ENCODE assay signal across 25 cellular contexts in genomic region chr10:6811153-6811552, GRCh38.
DNase-seq lines count a peak whose midpoint lies in the region; ATAC-seq, FAIRE-seq and TF ChIP-seq lines count a peak whose summit lies in the region.
"Had no signal": no experiment of that assay in that cellular context is flagged by ENCODE, and none has a peak within 500 bp of the region (broad histone marks: within the 10 kb centered on the region; RNA-seq: fewer than 3 reads in every experiment).

No MANE protein-coding gene starts in this region.

- ATAC-seq in foreskin keratinocyte (peak; percentile 75), left lobe of liver (no peak)
- ATAC-seq: K562 had no signal

- CTCF ChIA-PET in H1 (lab: Charles Lee; ENCODE audit: partially characterized antibody): no interaction called here

- no peak overlapping the region for H3K4me2 ChIP-seq in H1 (ENCODE audit: insufficient read depth in 1 of 2, low read depth in 2 of 2, low read length in 2 of 2)
- H3K4me2 ChIP-seq: BLaER1 treated with 17β-estradiol and CSF1 and Interleukin-3, amounts not matched to agents 10 nM and 100 nM; PC-9 had no signal

- H3K27me3 ChIP-seq in MG63 (no peaks in the 10 kb centered on the region), H1 (replicated peaks in 1 of 4; ENCODE audit: control insufficient read depth in 3 of 4, extremely low read depth in 1 of 4, insufficient read depth in 3 of 4, low read length in 3 of 4) (no peaks in the 10 kb centered on the region), foreskin keratinocyte (no peaks in the 10 kb centered on the region), adrenal gland (peaks cover 7% of the 10 kb centered on the region)
- H3K27me3 ChIP-seq: BLaER1 treated with 17β-estradiol and CSF1 and Interleukin-3, amounts not matched to agents 10 nM and 100 nM had no signal

- no peak for TF ChIP-seq RAD21 in H1 (IDR thresholded peaks at IDR 0.05 in 1 of 2, conservative IDR thresholded peaks at IDR 0.05 in 1 of 2; ENCODE audit: low read depth in 2 of 2, low read length in 2 of 2)

- H3K23me2 ChIP-seq in H1 (ENCODE audit: low read depth, low read length): no peaks in the 10 kb centered on the region

- TF ChIP-seq EP300 in H1 (IDR thresholded peaks at IDR 0.05; ENCODE audit: borderline replicate concordance in 1 of 2, low read depth in 2 of 2, low read length in 2 of 2): no peak

- no peaks in the 10 kb centered on the region; the same call in 1 of the 2 replicates for H3K9me3 ChIP-seq in MG63
- H3K9me3 ChIP-seq in H1 (ENCODE audit: insufficient read depth in 2 of 2, low read depth in 1 of 2, low read length in 1 of 2): peaks cover 15 to 18% of the 10 kb centered on the region in 2 experiments; a peak in 3 of 4 replicates
- no peaks in the 10 kb centered on the region for H3K9me3 ChIP-seq in adrenal gland (replicated peaks in 1 of 3)
- H3K9me3 ChIP-seq: BLaER1 treated with 17β-estradiol and CSF1 and Interleukin-3, amounts not matched to agents 10 nM and 100 nM had no signal

- H3K36me3 ChIP-seq in MG63 (no peaks in the 10 kb centered on the region), H1 (ENCODE audit: control insufficient read depth in 2 of 4, insufficient read depth in 4 of 4, low read length in 3 of 4) (peaks cover 0 to 7% (median 3%) of the 10 kb centered on the region in 4 experiments; a peak in 3 of 8 replicates), adrenal gland (replicated peaks in 1 of 2) (no peaks in the 10 kb centered on the region)
- H3K36me3 ChIP-seq: BLaER1 treated with 17β-estradiol and CSF1 and Interleukin-3, amounts not matched to agents 10 nM and 100 nM had no signal

- no peak overlapping the region for H2BK120ac ChIP-seq in H1 (replicated peaks; ENCODE audit: low read depth, low read length)

- WGBS in H1 (ENCODE audit: extremely low coverage in 1 of 2, insufficient coverage in 1 of 2, insufficient read length in 1 of 2, insufficient replicate concordance in 2 of 2, low coverage in 1 of 2, low lambda C conversion rate in 2 of 2, missing lambda C conversion rate in 1 of 2), 2 experiments: 93% methylated on average over 3 of the region's 3 CpGs; no CpG with 5 or more reads in 1 of the 2 experiments
- 57 to 83% (median 70%) methylated on average over 3 of the region's 3 CpGs for WGBS in adrenal gland, 4 donors

- H3K23ac ChIP-seq in H1 (ENCODE audit: insufficient read length): no peak overlapping the region

- no peaks in the 10 kb centered on the region for H3K79me2 ChIP-seq in H1 (ENCODE audit: control insufficient read depth in 1 of 2, insufficient read depth in 2 of 2, low read length in 2 of 2)

- H2BK20ac ChIP-seq in H1 (ENCODE audit: low read length): peak overlapping the region; percentile 54; the same call in 1 of the 2 replicates

- H3K18ac ChIP-seq in H1 (ENCODE audit: extremely low read depth, low read length): no peak overlapping the region

- no peak for TF ChIP-seq POLR2A in H1 (IDR thresholded peaks at IDR 0.05; ENCODE audit: control extremely low read depth in 1 of 2, low read depth in 2 of 2, low read length in 2 of 2)
- no peak for TF ChIP-seq POLR2A in adrenal gland (IDR thresholded peaks at IDR 0.05)

- H4K5ac ChIP-seq in H1 (ENCODE audit: insufficient read length, low read depth, low read length): no peak overlapping the region

- no peak overlapping the region for H2AFZ ChIP-seq in H1 (ENCODE audit: low read length)
- H2AFZ ChIP-seq: PC-9 had no signal

- TF ChIP-seq CTCF in H1 (IDR thresholded peaks at IDR 0.05; ENCODE audit: control extremely low read depth in 1 of 3, insufficient read depth in 1 of 3, low read depth in 1 of 3, low read length in 3 of 3): no peak
- TF ChIP-seq CTCF in foreskin keratinocyte (conservative IDR thresholded peaks at IDR 0.05): no peak
- no peak for TF ChIP-seq CTCF in adrenal gland (IDR thresholded peaks at IDR 0.05)

- no peak overlapping the region for H3K56ac ChIP-seq in H1 (replicated peaks; ENCODE audit: insufficient read length, low read depth, low read length)

- no peak overlapping the region for H2AK5ac ChIP-seq in H1 (ENCODE audit: low read depth, low read length)

- H4K8ac ChIP-seq in H1 (ENCODE audit: extremely low read depth, insufficient read depth, low read length): no peak overlapping the region

- H2BK12ac ChIP-seq in H1 (ENCODE audit: low read depth, low read length): no peak overlapping the region

- H4K20me1 ChIP-seq in H1 (replicated peaks in 1 of 2; ENCODE audit: control insufficient read depth in 1 of 2, insufficient read depth in 2 of 2, low read length in 2 of 2): no peaks in the 10 kb centered on the region
- H4K20me1 ChIP-seq: BLaER1 treated with 17β-estradiol and CSF1 and Interleukin-3, amounts not matched to agents 10 nM and 100 nM had no signal

- peak; percentile 19 for DNase-seq in AG20443 (ENCODE audit: low spot score)
- peak; percentile 9 for DNase-seq in MG63
- no peak for DNase-seq in H1 (ENCODE audit: low read depth in 1 of 2, low spot score in 2 of 2)
- peak in 1 of 2 donors; percentile 35 for DNase-seq in foreskin keratinocyte
- DNase-seq in adrenal gland: no peak
- DNase-seq in left lobe of liver (ENCODE audit: low spot score): no peak
- no peak for DNase-seq in NCI-H82 treated with DMSO at 0.1 percent for 48 hours (lab: John Stamatoyannopoulos, UW; ENCODE audit: unreplicated experiment)
- DNase-seq: AML-193; CD4-positive, alpha-beta T cell; DMS53; GOT3; HCEC 1CT; Kasumi-1; MM.1S; NCI-H2029; NCI-H446 treated with DMSO at 0.1 percent for 48 hours; NCI-H526; NCI-H82; PC-9; SHP77 had no signal

- H2BK5ac ChIP-seq in H1 (ENCODE audit: low read depth, low read length): no peak overlapping the region

- H3K79me1 ChIP-seq in H1 (ENCODE audit: low read depth, low read length): no peaks in the 10 kb centered on the region

- peaks cover 0 to 12% (median 2%) of the 10 kb centered on the region in 4 experiments; a peak in 5 of 7 replicates for H3K4me1 ChIP-seq in H1 (replicated peaks in 1 of 4; ENCODE audit: control insufficient read depth in 3 of 4, insufficient read depth in 4 of 4, low read length in 3 of 4)
- no peaks in the 10 kb centered on the region for H3K4me1 ChIP-seq in foreskin keratinocyte
- no peaks in the 10 kb centered on the region for H3K4me1 ChIP-seq in adrenal gland (replicated peaks in 1 of 2)
- H3K4me1 ChIP-seq: BLaER1 treated with 17β-estradiol and CSF1 and Interleukin-3, amounts not matched to agents 10 nM and 100 nM had no signal

- intact Hi-C loops in adrenal gland (cut with DNase I): no loop called here

- FAIRE-seq in H1 (lab: Jason Lieb, UNC): no peak
- FAIRE-seq: D721Med, G401.6, HTR-8/SVneo, K562 had no signal

- POLR2A ChIA-PET in H1 (lab: Charles Lee; ENCODE audit: partially characterized antibody): no interaction called here

- no peak overlapping the region for H3K9ac ChIP-seq in H1 (replicated peaks in 1 of 4; ENCODE audit: extremely low read depth in 1 of 4, low read depth in 3 of 4, low read length in 3 of 4)
- H3K9ac ChIP-seq: BLaER1 treated with 17β-estradiol and CSF1 and Interleukin-3, amounts not matched to agents 10 nM and 100 nM had no signal

- no peak overlapping the region for H3K4me3 ChIP-seq in MG63
- H3K4me3 ChIP-seq in H1 (ENCODE audit: extremely low read depth in 1 of 4, insufficient read depth in 2 of 4, low read depth in 3 of 4, low read length in 4 of 4): no peak overlapping the region
- no peak overlapping the region for H3K4me3 ChIP-seq in adrenal gland
- H3K4me3 ChIP-seq: BLaER1 treated with 17β-estradiol and CSF1 and Interleukin-3, amounts not matched to agents 10 nM and 100 nM; K562; PC-9 had no signal

- no peak overlapping the region for H3K27ac ChIP-seq in H1 (ENCODE audit: low read depth, low read length)
- H3K27ac ChIP-seq in foreskin keratinocyte: no peak overlapping the region
- H3K27ac ChIP-seq in adrenal gland: no peak overlapping the region
- H3K27ac ChIP-seq: BLaER1 treated with 17β-estradiol and CSF1 and Interleukin-3, amounts not matched to agents 10 nM and 100 nM; PC-9 had no signal

- no peak overlapping the region for H2BK15ac ChIP-seq in H1 (ENCODE audit: low read length)

- H3K14ac ChIP-seq in H1 (ENCODE audit: insufficient read length): no peak overlapping the region

- H3K4ac ChIP-seq in H1 (replicated peaks; ENCODE audit: insufficient read length, low read depth, low read length): no peak overlapping the region

- H4K91ac ChIP-seq in H1 (replicated peaks; ENCODE audit: insufficient read length, low read length): no peak overlapping the region

TF ChIP-seq in H1, 55 proteins besides CTCF, POLR2A, EP300 and RAD21 (continues in another document):
- TF ChIP-seq ATF3 (IDR thresholded peaks at IDR 0.05; ENCODE audit: insufficient read depth, low read depth, low read length) (no peak), NANOG (IDR thresholded peaks at IDR 0.05; ENCODE audit: insufficient read depth, low read depth, low read length, poor library complexity, severe bottlenecking) (no peak), JUND (IDR thresholded peaks at IDR 0.05; ENCODE audit: low read length) (no peak)

Comparison
In these comparisons a context has a peak if more than half of its experiments do, and no peak if none do; other contexts are left out.
1. DNase-seq: peak in AG20443 (single experiment) and MG63 (single experiment); none in H1 (0 of 2), adrenal gland (0 of 7), left lobe of liver (single experiment) and NCI-H82 treated with DMSO at 0.1 percent for 48 hours (single experiment).